In the genomic region with DNA sequence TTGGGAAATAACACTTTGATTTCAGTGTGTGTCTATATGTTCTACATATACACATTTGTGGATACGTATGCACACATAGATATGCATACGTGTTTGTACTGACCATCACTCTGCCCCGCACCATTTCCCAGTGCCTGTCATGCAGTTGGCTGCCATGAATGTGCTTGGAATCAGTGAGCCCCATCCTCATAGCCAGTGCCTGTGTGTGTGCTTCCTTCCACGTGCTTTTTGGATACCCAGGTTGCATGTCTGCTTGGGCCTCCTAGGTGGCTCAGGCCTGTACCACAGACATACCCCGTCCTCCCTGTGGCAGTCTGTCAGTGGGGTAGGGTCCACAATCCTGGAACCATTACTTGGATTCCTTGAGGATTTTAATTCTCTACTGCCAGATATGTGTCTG, we compare ENCODE assay signal across 19 cellular contexts.
DNase-seq lines count a peak whose midpoint lies in the region; ATAC-seq and TF ChIP-seq lines count a peak whose summit lies in the region.
"Had no signal": no experiment of that assay in that cellular context is flagged by ENCODE, and none has a peak within 500 bp of the region (broad histone marks: within the 10 kb centered on the region; RNA-seq: fewer than 3 reads in every experiment).

No MANE protein-coding gene starts in this region.

- H3K27me3 ChIP-seq in esophagus squamous epithelium (no peaks in the 10 kb centered on the region), sigmoid colon (no peaks in the 10 kb centered on the region), vagina (no peaks in the 10 kb centered on the region)
- H3K27me3 ChIP-seq: Peyer's patch, right lobe of liver had no signal

- intact Hi-C loops in esophagus squamous epithelium (cut with DNase I) (no loop called here), sigmoid colon (cut with DNase I) (no loop called here), vagina (cut with DNase I) (loop anchor here (2.0 kb wide), 1 partner anchor 17 kb away; no protein-coding TSS in a partner anchor)

- H3K4me1 Mint-ChIP-seq in activated CD8-positive, alpha-beta memory T cell treated with anti-CD3 and anti-CD28 coated beads, Interleukin-2, amount 10 ng/mL, durations not matched to agents 7 days and 5 days: no peaks in the 10 kb centered on the region
- H3K4me1 Mint-ChIP-seq: activated CD4-positive, alpha-beta memory T cell treated with anti-CD3 and anti-CD28 coated beads, Interleukin-2, amount 10 ng/mL, durations not matched to agents 7 days and 5 days; activated naive CD4-positive, alpha-beta T cell treated with anti-CD3 and anti-CD28 coated beads, Interleukin-2, amount 10 ng/mL, durations not matched to agents 7 days and 5 days; B cell; immature natural killer cell had no signal

- 60 to 69% methylated on average over 5 of the region's 5 CpGs for WGBS in esophagus squamous epithelium, 2 donors
- 85 to 92% methylated on average over 5 of the region's 5 CpGs for WGBS in sigmoid colon, 2 donors

- ATAC-seq in activated CD8-positive, alpha-beta memory T cell treated with anti-CD3 and anti-CD28 coated beads, Interleukin-2, amount 10 ng/mL, durations not matched to agents 7 days and 5 days: no peak
- ATAC-seq in HG03439 (IDR thresholded peaks at IDR 0.05; ENCODE audit: unreplicated experiment): no peak
- ATAC-seq: WTC11 had no signal

- no peak overlapping the region for H3K4me3 Mint-ChIP-seq in activated CD8-positive, alpha-beta memory T cell treated with anti-CD3 and anti-CD28 coated beads, Interleukin-2, amount 10 ng/mL, durations not matched to agents 7 days and 5 days
- H3K4me3 Mint-ChIP-seq: activated CD4-positive, alpha-beta memory T cell treated with anti-CD3 and anti-CD28 coated beads, Interleukin-2, amount 10 ng/mL, durations not matched to agents 7 days and 5 days; activated naive CD4-positive, alpha-beta T cell treated with anti-CD3 and anti-CD28 coated beads, Interleukin-2, amount 10 ng/mL, durations not matched to agents 7 days and 5 days; B cell; immature natural killer cell; WTC11 had no signal

- TF ChIP-seq POLR2A in esophagus squamous epithelium (IDR thresholded peaks at IDR 0.05): no peak
- TF ChIP-seq POLR2A in sigmoid colon (IDR thresholded peaks at IDR 0.05): no peak
- TF ChIP-seq POLR2A in vagina (IDR thresholded peaks at IDR 0.05): no peak

- TF ChIP-seq CTCF in esophagus squamous epithelium (IDR thresholded peaks at IDR 0.05): no peak
- no peak for TF ChIP-seq CTCF in sigmoid colon (IDR thresholded peaks at IDR 0.05)
- TF ChIP-seq CTCF in vagina (IDR thresholded peaks at IDR 0.05): no peak

- H3K27ac ChIP-seq in esophagus squamous epithelium: peak overlapping the region; percentile 61 to 97 (median 78)
- peak overlapping the region in 3 of 4 donors; percentile 49 to 99 (median 90) for H3K27ac ChIP-seq in sigmoid colon
- H3K27ac ChIP-seq in vagina: peak overlapping the region; percentile 17
- H3K27ac ChIP-seq: SK-N-MC had no signal

- H3K36me3 ChIP-seq in esophagus squamous epithelium (peaks cover 0 to 95% (median 8%) of the 10 kb centered on the region in 3 donors), sigmoid colon (peaks cover 0 to 31% (median 0%) of the 10 kb centered on the region in 4 donors), vagina (no peaks in the 10 kb centered on the region)
- H3K36me3 ChIP-seq: Peyer's patch had no signal

- CTCF ChIA-PET in activated CD8-positive, alpha-beta memory T cell treated with anti-CD3 and anti-CD28 coated beads, Interleukin-2, amount 10 ng/mL, durations not matched to agents 7 days and 5 days (lab: Charles Lee): no interaction called here

- H3K4me1 ChIP-seq in esophagus squamous epithelium (peaks cover 28 to 100% (median 97%) of the 10 kb centered on the region in 3 donors), sigmoid colon (peaks cover 0 to 100% (median 97%) of the 10 kb centered on the region in 4 donors), vagina (peaks cover 98% of the 10 kb centered on the region)

- TF ChIP-seq EP300 in sigmoid colon (IDR thresholded peaks at IDR 0.05): no peak

- H3K27me3 Mint-ChIP-seq in activated CD8-positive, alpha-beta memory T cell treated with anti-CD3 and anti-CD28 coated beads, Interleukin-2, amount 10 ng/mL, durations not matched to agents 7 days and 5 days: no peaks in the 10 kb centered on the region
- H3K27me3 Mint-ChIP-seq: activated CD4-positive, alpha-beta memory T cell treated with anti-CD3 and anti-CD28 coated beads, Interleukin-2, amount 10 ng/mL, durations not matched to agents 7 days and 5 days; activated naive CD4-positive, alpha-beta T cell treated with anti-CD3 and anti-CD28 coated beads, Interleukin-2, amount 10 ng/mL, durations not matched to agents 7 days and 5 days; B cell had no signal

- no peaks in the 10 kb centered on the region for H3K9me3 Mint-ChIP-seq in activated CD8-positive, alpha-beta memory T cell treated with anti-CD3 and anti-CD28 coated beads, Interleukin-2, amount 10 ng/mL, durations not matched to agents 7 days and 5 days (ENCODE audit: low read depth)
- H3K9me3 Mint-ChIP-seq: activated CD4-positive, alpha-beta memory T cell treated with anti-CD3 and anti-CD28 coated beads, Interleukin-2, amount 10 ng/mL, durations not matched to agents 7 days and 5 days; activated naive CD4-positive, alpha-beta T cell treated with anti-CD3 and anti-CD28 coated beads, Interleukin-2, amount 10 ng/mL, durations not matched to agents 7 days and 5 days; immature natural killer cell; WTC11 had no signal

- peak; percentile 8 for DNase-seq in activated CD8-positive, alpha-beta memory T cell treated with anti-CD3 and anti-CD28 coated beads, Interleukin-2, amount 50 U/mL, for 48 hours
- no peak for DNase-seq in activated CD8-positive, alpha-beta memory T cell treated with anti-CD3 and anti-CD28 coated beads, Interleukin-2, amount 10 ng/mL, durations not matched to agents 7 days and 5 days
- DNase-seq in esophagus squamous epithelium (lab: John Stamatoyannopoulos, UW) (no peak), sigmoid colon (peak; percentile 56), vagina (ENCODE audit: extremely low spot score in 2 of 2) (peak; percentile 64 to 77), NCI-H82 (lab: John Stamatoyannopoulos, UW) (no peak), amniotic stem cell (lab: John Stamatoyannopoulos, UW) (no peak)
- DNase-seq: activated CD4-positive, alpha-beta memory T cell treated with anti-CD3 and anti-CD28 coated beads, Interleukin-2, amount 10 ng/mL, durations not matched to agents 7 days and 5 days; activated naive CD4-positive, alpha-beta T cell treated with anti-CD3 and anti-CD28 coated beads, Interleukin-2, amount 10 ng/mL, durations not matched to agents 7 days and 5 days; immature natural killer cell; NCI-H1092 treated with DMSO at 0.1 percent for 48 hours; nucleus accumbens; right lobe of liver; trophoblast cell had no signal

- no peaks in the 10 kb centered on the region for H3K36me3 Mint-ChIP-seq in activated CD8-positive, alpha-beta memory T cell treated with anti-CD3 and anti-CD28 coated beads, Interleukin-2, amount 10 ng/mL, durations not matched to agents 7 days and 5 days
- H3K36me3 Mint-ChIP-seq: activated naive CD4-positive, alpha-beta T cell treated with anti-CD3 and anti-CD28 coated beads, Interleukin-2, amount 10 ng/mL, durations not matched to agents 7 days and 5 days; WTC11 had no signal

- peak overlapping the region in 1 of 4 donors; percentile 11 for H3K4me3 ChIP-seq in esophagus squamous epithelium
- no peak overlapping the region for H3K4me3 ChIP-seq in sigmoid colon
- no peak overlapping the region for H3K4me3 ChIP-seq in vagina
- H3K4me3 ChIP-seq: Peyer's patch, right lobe of liver, SK-N-MC had no signal

- H3K9me3 ChIP-seq in esophagus squamous epithelium (no peaks in the 10 kb centered on the region), sigmoid colon (no peaks in the 10 kb centered on the region), vagina (no peaks in the 10 kb centered on the region)
- H3K9me3 ChIP-seq: Peyer's patch, right lobe of liver had no signal

- H3K27ac Mint-ChIP-seq in activated CD8-positive, alpha-beta memory T cell treated with anti-CD3 and anti-CD28 coated beads, Interleukin-2, amount 10 ng/mL, durations not matched to agents 7 days and 5 days: no peak overlapping the region
- H3K27ac Mint-ChIP-seq: activated CD4-positive, alpha-beta memory T cell treated with anti-CD3 and anti-CD28 coated beads, Interleukin-2, amount 10 ng/mL, durations not matched to agents 7 days and 5 days; activated naive CD4-positive, alpha-beta T cell treated with anti-CD3 and anti-CD28 coated beads, Interleukin-2, amount 10 ng/mL, durations not matched to agents 7 days and 5 days; B cell; immature natural killer cell; WTC11 had no signal

Comparison
In these comparisons a context has a peak if more than half of its experiments do, and no peak if none do; other contexts are left out.
1. DNase-seq: peak in activated CD8-positive, alpha-beta memory T cell treated with anti-CD3 and anti-CD28 coated beads, Interleukin-2, amount 50 U/mL, for 48 hours (single experiment), sigmoid colon (single experiment) and vagina (2 of 2); none in activated CD8-positive, alpha-beta memory T cell treated with anti-CD3 and anti-CD28 coated beads, Interleukin-2, amount 10 ng/mL, durations not matched to agents 7 days and 5 days (single experiment), esophagus squamous epithelium (single experiment), NCI-H82 (single experiment) and amniotic stem cell (single experiment).
2. H3K27ac ChIP-seq: peak in every context shown above with its lines; median percentile 90 in sigmoid colon; 78 in esophagus squamous epithelium; 17 in vagina.